In genomic region chr17:45110676-45111611, GRCh38 we compare ENCODE assay signal across 12 cellular contexts. TPM values are rescaled to one million over a fixed set of nuclear protein-coding genes. Genes with fewer than 3 reads are reported as not detected.
A peak's percentile ranks its signal among the peaks of the same experiment; 100 is the strongest.
DNase-seq lines count a peak whose midpoint lies in the region; ATAC-seq lines count a peak whose summit lies in the region.
"Had no signal": no experiment of that assay in that cellular context is flagged by ENCODE, and none has a peak within 500 bp of the region (broad histone marks: within the 10 kb centered on the region; RNA-seq: fewer than 3 reads in every experiment).

No MANE protein-coding gene starts in this region.

- no peaks in the 10 kb centered on the region for H3K27me3 ChIP-seq in GM23248 (replicated peaks; ENCODE audit: insufficient read depth)
- H3K27me3 ChIP-seq: hepatocyte had no signal

- no peak overlapping the region for H3K9ac ChIP-seq in GM23248

- H3K27ac ChIP-seq in GM23248 (no peak overlapping the region), caudate nucleus (ENCODE audit: low read depth, low read length) (peak overlapping the region; percentile 80), skin epidermis (peak overlapping the region in 13 of 21 experiments; percentile 18 to 70 (median 42))
- H3K27ac ChIP-seq: hepatocyte had no signal

- no peak overlapping the region for H3K4me3 ChIP-seq in GM23248
- no peak overlapping the region for H3K4me3 ChIP-seq in skin epidermis
- H3K4me3 ChIP-seq: hepatocyte had no signal

- in situ Hi-C loops in GM23248 (cut with MboI): no loop called here

- H4K20me1 ChIP-seq in GM23248 (ENCODE audit: insufficient read depth): no peaks in the 10 kb centered on the region

- DNase-seq in GM23248 (peak; percentile 43), caudate nucleus (lab: John Stamatoyannopoulos, UW) (peak in 34 of 61 donors; percentile 7 to 79 (median 46)), hypothalamus (lab: John Stamatoyannopoulos, UW) (peak in 34 of 51 donors; percentile 15 to 87 (median 57)), SK-N-DZ (ENCODE audit: low spot score) (no peak)
- DNase-seq in stimulated activated naive CD8-positive, alpha-beta T cell treated with anti-CD3 and anti-CD28 coated beads, Interleukin-15, Interleukin-2, amounts not matched to agents 100 U/mL and 50 U/mL, for 24 hours: no peak
- no peak for DNase-seq in stimulated activated CD4-positive, alpha-beta T cell treated with anti-CD3 and anti-CD28 coated beads, Interleukin-4, amount 100 ng/mL, for 4 hours
- no peak for DNase-seq in effector CD4-positive, alpha-beta T cell
- DNase-seq: activated CD8-positive, alpha-beta memory T cell treated with anti-CD3 and anti-CD28 coated beads for 24 hours; HCEC 1CT; NCI-H1694 had no signal

- peaks cover 18% of the 10 kb centered on the region for H3F3A ChIP-seq in GM23248 (ENCODE audit: insufficient read depth)

- WGBS in GM23248 (ENCODE audit: low coverage in 1 of 2, low lambda C conversion rate in 2 of 2, missing lambda C conversion rate in 2 of 2), 2 experiments: 45 to 47% methylated on average over 14 to 16 of the region's 16 CpGs

- ATAC-seq in stimulated activated naive CD8-positive, alpha-beta T cell treated with anti-CD3 and anti-CD28 coated beads, Interleukin-15, Interleukin-2, amounts not matched to agents 100 U/mL and 50 U/mL, for 24 hours: no peak

- no peaks in the 10 kb centered on the region for H3K9me2 ChIP-seq in GM23248 (ENCODE audit: insufficient read depth)

- no peaks in the 10 kb centered on the region; the same call in 1 of the 2 replicates for H3K36me3 ChIP-seq in GM23248 (ENCODE audit: low read depth)

- no peaks in the 10 kb centered on the region for H3K9me3 ChIP-seq in GM23248 (ENCODE audit: low read depth)

- no peak overlapping the region for H2AFZ ChIP-seq in GM23248
- H2AFZ ChIP-seq: hepatocyte had no signal

- no peaks in the 10 kb centered on the region for H3K79me2 ChIP-seq in GM23248 (ENCODE audit: insufficient read depth)
- H3K79me2 ChIP-seq: hepatocyte had no signal

- no peak overlapping the region for H3K4me2 ChIP-seq in GM23248 (ENCODE audit: unreplicated experiment)
- H3K4me2 ChIP-seq: hepatocyte had no signal

- no peaks in the 10 kb centered on the region for H3K4me1 ChIP-seq in GM23248 (ENCODE audit: insufficient read depth)

RNA-seq across cellular contexts. Expression of gene PLCD3, which starts 21.4 kb away (rescaled TPM):
- 30.2 and 48.3 TPM in 2 replicates for total RNA-seq in GM23248 (2014; rRNA removed; shearing (Covaris generic))
- 17.1 and 19.7 TPM in 2 replicates for polyA plus RNA-seq in GM23248 (2016; fragmentation: Nextera tagmentation; extraction: Ambion mirVana)
- polyA plus RNA-seq in SK-N-DZ (2014; cell fraction: cytosol; rRNA removed): 14.7 and 16.2 TPM in 2 replicates
- 17.1 and 17.3 TPM in 2 replicates for polyA plus RNA-seq in SK-N-DZ (2014; cell fraction: nucleus; rRNA removed)

RNA-seq across cellular contexts. Expression of gene ACBD4, which starts 24.5 kb away (rescaled TPM):
- total RNA-seq in GM23248 (2014; rRNA removed; shearing (Covaris generic)): 2.1 and 2.9 TPM in 2 replicates
- polyA plus RNA-seq in GM23248 (2016; fragmentation: Nextera tagmentation; extraction: Ambion mirVana): 4.3 and 4.6 TPM in 2 replicates
- polyA plus RNA-seq in SK-N-DZ (2014; cell fraction: cytosol; rRNA removed): 6.4 TPM in 2 replicates
- polyA plus RNA-seq in SK-N-DZ (2014; cell fraction: nucleus; rRNA removed): 21.1 and 23.7 TPM in 2 replicates

RNA-seq across cellular contexts. Expression of gene HEXIM1, which starts 37.3 kb away (rescaled TPM):
- 11.6 and 16.2 TPM in 2 replicates for total RNA-seq in GM23248 (2014; rRNA removed; shearing (Covaris generic))
- polyA plus RNA-seq in GM23248 (2016; fragmentation: Nextera tagmentation; extraction: Ambion mirVana): 9.5 and 10.6 TPM in 2 replicates
- polyA plus RNA-seq in SK-N-DZ (2014; cell fraction: cytosol; rRNA removed): 1.4 TPM in 2 replicates
- polyA plus RNA-seq in SK-N-DZ (2014; cell fraction: nucleus; rRNA removed): 0.97 and 2.7 TPM in 2 replicates

RNA-seq across cellular contexts. Expression of gene NMT1, which starts 49.8 kb away (rescaled TPM):
- 59.4 and 61.8 TPM in 2 replicates for total RNA-seq in GM23248 (2014; rRNA removed; shearing (Covaris generic))
- polyA plus RNA-seq in GM23248 (2016; fragmentation: Nextera tagmentation; extraction: Ambion mirVana): 95.7 and 96.1 TPM in 2 replicates
- 85.8 and 99.3 TPM in 2 replicates for polyA plus RNA-seq in SK-N-DZ (2014; cell fraction: cytosol; rRNA removed)
- 81.4 and 99.2 TPM in 2 replicates for polyA plus RNA-seq in SK-N-DZ (2014; cell fraction: nucleus; rRNA removed)

RNA-seq across cellular contexts. Expression of gene HEXIM2, which starts 50.7 kb away (rescaled TPM):
- total RNA-seq in GM23248 (2014; rRNA removed; shearing (Covaris generic)): 2.0 and 4.8 TPM in 2 replicates
- polyA plus RNA-seq in GM23248 (2016; fragmentation: Nextera tagmentation; extraction: Ambion mirVana): 4.7 and 8.6 TPM in 2 replicates
- 9.7 and 10.2 TPM in 2 replicates for polyA plus RNA-seq in SK-N-DZ (2014; cell fraction: cytosol; rRNA removed)
- 7.2 and 8.5 TPM in 2 replicates for polyA plus RNA-seq in SK-N-DZ (2014; cell fraction: nucleus; rRNA removed)

Comparison
In these comparisons a context has a peak if more than half of its experiments do, and no peak if none do; other contexts are left out.
1. DNase-seq: peak in GM23248 (single experiment), caudate nucleus (34 of 61) and hypothalamus (34 of 51); none in stimulated activated naive CD8-positive, alpha-beta T cell treated with anti-CD3 and anti-CD28 coated beads, Interleukin-15, Interleukin-2, amounts not matched to agents 100 U/mL and 50 U/mL, for 24 hours (single experiment), stimulated activated CD4-positive, alpha-beta T cell treated with anti-CD3 and anti-CD28 coated beads, Interleukin-4, amount 100 ng/mL, for 4 hours (0 of 2), effector CD4-positive, alpha-beta T cell (single experiment) and SK-N-DZ (single experiment).